In the genomic region with DNA sequence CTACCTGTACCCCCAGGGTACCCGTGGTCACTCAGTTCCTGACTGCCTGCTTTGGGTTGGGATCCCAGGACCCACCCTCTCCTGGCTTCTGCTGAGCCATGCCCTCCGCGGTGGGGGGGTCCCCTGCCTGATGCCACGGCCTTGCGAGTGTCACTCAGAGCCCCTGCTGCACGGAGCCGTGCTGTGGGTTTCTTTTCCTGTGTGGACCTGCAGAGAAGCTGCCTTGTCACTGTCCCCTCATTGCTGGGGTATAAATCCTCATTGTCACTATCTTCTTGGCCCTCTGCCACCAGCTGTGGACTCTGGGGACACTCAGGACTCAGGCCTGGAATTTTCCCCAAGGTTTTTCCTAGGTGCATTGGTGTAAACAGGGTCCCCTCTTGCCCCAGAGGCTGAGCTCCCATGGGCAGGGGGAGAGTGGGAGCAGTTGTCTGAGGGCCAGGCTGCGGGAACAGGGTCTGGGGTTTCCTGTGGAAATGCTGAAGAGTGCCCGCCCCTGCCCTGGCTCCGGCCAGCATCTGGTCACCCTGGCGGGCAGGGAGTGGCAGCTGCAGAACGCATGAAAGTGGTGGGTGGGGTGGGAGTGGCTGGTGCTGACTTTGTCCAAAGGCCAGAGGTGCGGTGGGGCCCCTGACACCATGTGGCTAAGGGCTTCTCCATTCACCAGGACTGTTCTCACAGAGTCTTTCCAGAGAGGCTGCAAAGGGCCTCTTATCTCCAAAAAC, we compare ENCODE assay signal across 1 cellular context.
TF ChIP-seq lines count a peak whose summit lies in the region.

No MANE protein-coding gene starts in this region.

TF ChIP-seq in HepG2, 621 proteins besides CTCF, POLR2A, EP300 and RAD21 (continued from another document):
- TF ChIP-seq, protein P1, sequence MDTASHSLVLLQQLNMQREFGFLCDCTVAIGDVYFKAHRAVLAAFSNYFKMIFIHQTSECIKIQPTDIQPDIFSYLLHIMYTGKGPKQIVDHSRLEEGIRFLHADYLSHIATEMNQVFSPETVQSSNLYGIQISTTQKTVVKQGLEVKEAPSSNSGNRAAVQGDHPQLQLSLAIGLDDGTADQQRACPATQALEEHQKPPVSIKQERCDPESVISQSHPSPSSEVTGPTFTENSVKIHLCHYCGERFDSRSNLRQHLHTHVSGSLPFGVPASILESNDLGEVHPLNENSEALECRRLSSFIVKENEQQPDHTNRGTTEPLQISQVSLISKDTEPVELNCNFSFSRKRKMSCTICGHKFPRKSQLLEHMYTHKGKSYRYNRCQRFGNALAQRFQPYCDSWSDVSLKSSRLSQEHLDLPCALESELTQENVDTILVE (CRISPR knock-in tag; IDR thresholded peaks at IDR 0.05), result no peak
- TF ChIP-seq DMAP1 (CRISPR knock-in tag; IDR thresholded peaks at IDR 0.05), result no peak
- TF ChIP-seq ZFY (CRISPR knock-in tag; IDR thresholded peaks at IDR 0.05), result no peak
- TF ChIP-seq, protein P2, sequence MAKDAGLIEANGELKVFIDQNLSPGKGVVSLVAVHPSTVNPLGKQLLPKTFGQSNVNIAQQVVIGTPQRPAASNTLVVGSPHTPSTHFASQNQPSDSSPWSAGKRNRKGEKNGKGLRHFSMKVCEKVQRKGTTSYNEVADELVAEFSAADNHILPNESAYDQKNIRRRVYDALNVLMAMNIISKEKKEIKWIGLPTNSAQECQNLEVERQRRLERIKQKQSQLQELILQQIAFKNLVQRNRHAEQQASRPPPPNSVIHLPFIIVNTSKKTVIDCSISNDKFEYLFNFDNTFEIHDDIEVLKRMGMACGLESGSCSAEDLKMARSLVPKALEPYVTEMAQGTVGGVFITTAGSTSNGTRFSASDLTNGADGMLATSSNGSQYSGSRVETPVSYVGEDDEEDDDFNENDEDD (CRISPR knock-in tag; IDR thresholded peaks at IDR 0.05; ENCODE audit: borderline replicate concordance), result no peak
- TF ChIP-seq, protein P3, sequence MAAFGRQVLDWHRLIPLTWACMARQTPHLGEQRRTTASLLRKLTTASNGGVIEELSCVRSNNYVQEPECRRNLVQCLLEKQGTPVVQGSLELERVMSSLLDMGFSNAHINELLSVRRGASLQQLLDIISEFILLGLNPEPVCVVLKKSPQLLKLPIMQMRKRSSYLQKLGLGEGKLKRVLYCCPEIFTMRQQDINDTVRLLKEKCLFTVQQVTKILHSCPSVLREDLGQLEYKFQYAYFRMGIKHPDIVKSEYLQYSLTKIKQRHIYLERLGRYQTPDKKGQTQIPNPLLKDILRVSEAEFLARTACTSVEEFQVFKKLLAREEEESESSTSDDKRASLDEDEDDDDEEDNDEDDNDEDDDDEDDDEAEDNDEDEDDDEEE (CRISPR knock-in tag; IDR thresholded peaks at IDR 0.05), result no peak
